Comparison of ENCODE assay signal across 8 cellular contexts in the genomic region with DNA sequence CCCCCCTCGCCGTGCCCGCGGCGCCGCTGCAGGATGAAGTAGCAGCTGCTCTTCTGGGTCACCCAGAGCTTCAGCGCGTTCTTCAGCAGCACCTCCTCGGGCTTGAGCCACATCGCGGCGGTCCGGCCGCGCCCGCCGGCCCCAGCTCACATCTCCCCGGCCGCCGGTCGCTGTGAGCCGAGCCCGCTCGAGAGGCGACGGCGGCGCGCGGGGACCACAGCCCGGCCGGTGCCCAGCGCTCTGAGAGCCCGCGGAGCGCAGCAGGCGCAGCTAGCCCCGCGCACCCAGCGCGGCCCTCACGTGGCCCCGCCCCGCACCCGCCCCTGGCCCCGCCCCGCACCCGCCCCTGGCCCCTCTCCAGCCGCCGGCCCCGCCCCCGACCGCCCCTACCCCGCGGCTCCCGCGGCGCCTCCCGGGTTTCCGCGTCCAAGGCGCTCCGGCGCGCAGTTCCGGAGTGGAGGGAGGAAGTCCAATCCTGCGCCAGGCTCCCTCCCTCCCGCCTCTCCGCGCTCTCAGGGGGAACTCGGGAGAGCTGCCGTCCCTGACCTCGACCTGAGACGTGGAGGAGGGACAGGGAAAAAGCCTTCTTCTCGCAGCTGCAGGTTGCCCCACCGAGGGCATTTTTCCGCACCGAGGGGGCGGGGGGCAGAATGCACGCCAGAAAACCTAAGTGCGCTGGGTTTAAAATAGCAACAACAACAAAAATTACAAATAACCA. TPM values are rescaled to one million over a fixed set of nuclear protein-coding genes. Genes with fewer than 3 reads are reported as not detected.
DNase-seq lines count a peak whose midpoint lies in the region; ATAC-seq and TF ChIP-seq lines count a peak whose summit lies in the region.

Gene TBC1D8, minus strand, starts transcription at position 242 of the 718 bp plus-strand sequence. Its CDS starts 129 bp downstream, at position 113.

- no peak for TF ChIP-seq POLR2A in breast epithelium (IDR thresholded peaks at IDR 0.05)

- peak within 1 kb of the TSS; percentile 60 to 89 (median 79) for H3K4me3 ChIP-seq in breast epithelium
- H3K4me3 ChIP-seq in iPS-18c (ENCODE audit: insufficient read depth, low read depth, low read length) = peak within 1 kb of the TSS; percentile 67
- peak within 1 kb of the TSS; percentile 69 for H3K4me3 ChIP-seq in skeletal muscle cell (ENCODE audit: low read depth, low read length)

- DNase-seq in GM13976 (ENCODE audit: low spot score) (peak; percentile 93), NCI-H1930 (lab: John Stamatoyannopoulos, UW) (peak; percentile 84 to 88), breast epithelium (ENCODE audit: low spot score in 2 of 2) (peak; percentile 66 to 85), skeletal muscle cell (ENCODE audit: low read depth) (no peak)

- H3K36me3 ChIP-seq in breast epithelium = no peaks in the 10 kb centered on the region

- ATAC-seq in HG02759 (IDR thresholded peaks at IDR 0.05; ENCODE audit: unreplicated experiment) = peak; percentile 88
- no peak for ATAC-seq in GM18861 (IDR thresholded peaks at IDR 0.05; ENCODE audit: unreplicated experiment)

- H3K9me3 ChIP-seq in breast epithelium (no peaks in the 10 kb centered on the region), iPS-18c (ENCODE audit: control insufficient read depth, insufficient read depth, low read length) (no peaks in the 10 kb centered on the region)

- no peaks in the 10 kb centered on the region for H3K27me3 ChIP-seq in breast epithelium

- intact Hi-C loops in breast epithelium (cut with DNase I; ENCODE audit: low total_unique reads) = no loop called here

- H3K4me1 ChIP-seq in breast epithelium = no peaks in the 10 kb centered on the region

- no peak for TF ChIP-seq CTCF in GM13976 (IDR thresholded peaks at IDR 0.05; ENCODE audit: borderline replicate concordance, control extremely low read depth, extremely low read depth, insufficient read depth, missing control alignments)
- no peak for TF ChIP-seq CTCF in VCaP (conservative IDR thresholded peaks at IDR 0.05)
- TF ChIP-seq CTCF in breast epithelium (IDR thresholded peaks at IDR 0.05) = no peak

- H3K27ac ChIP-seq in VCaP (peak within 1 kb of the TSS; percentile 82), breast epithelium (peak within 1 kb of the TSS; percentile 77 to 83)

- in situ Hi-C loops in GM13976 (cut with MboI; ENCODE audit: low sequenced_read_pairs, unreplicated experiment) = loop anchor here (10.0 to 25.0 kb wide), 2 partner anchors 126 to 539 kb away; no protein-coding TSS in a partner anchor

RNA-seq across cellular contexts. Expression of gene TBC1D8, which starts in this region (rescaled TPM):
- 10 to 100 TPM; 19.5 to 92.4 (median 89.7) TPM for total RNA-seq in breast epithelium
